In the genomic region with DNA sequence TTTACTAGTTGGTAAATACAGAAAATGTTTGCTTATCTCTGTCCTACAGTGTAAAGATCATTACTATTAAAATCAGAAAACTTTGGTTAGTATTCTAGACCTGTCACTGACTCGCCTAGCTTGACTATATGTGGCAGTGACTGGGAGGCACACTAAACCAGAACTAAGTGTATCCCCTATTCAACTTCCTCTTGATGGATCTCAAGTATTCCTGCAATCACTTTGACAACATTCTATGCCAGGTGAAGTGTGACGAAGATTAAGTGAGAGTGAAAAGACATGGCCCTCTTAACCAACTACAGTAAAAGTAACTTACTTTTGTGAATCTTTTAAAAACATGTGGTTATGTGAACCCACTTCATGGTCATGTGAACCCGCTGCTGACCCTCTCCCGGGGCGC, we compare ENCODE assay signal across 25 cellular contexts.
"Had no signal": no experiment of that assay in that cellular context is flagged by ENCODE, and none has a peak within 500 bp of the region (broad histone marks: within the 10 kb centered on the region; RNA-seq: fewer than 3 reads in every experiment).

No MANE protein-coding gene starts in this region.

- H3K27ac Mint-ChIP-seq: activated B cell treated with CpG ODN at 0.5 μM for 24 hours; activated CD4-positive, alpha-beta memory T cell treated with anti-CD3 and anti-CD28 coated beads, Interleukin-2, amount 10 ng/mL, durations not matched to agents 7 days and 5 days; activated CD4-positive, alpha-beta T cell treated with anti-CD3 and anti-CD28 coated beads, Interleukin-2, amount 10 ng/mL, durations not matched to agents 7 days and 5 days; activated naive CD8-positive, alpha-beta T cell treated with anti-CD3 and anti-CD28 coated beads, Interleukin-2, amount 10 ng/mL, durations not matched to agents 7 days and 5 days; activated T-cell treated with anti-CD3 and anti-CD28 coated beads, Interleukin-2, amount 50 U/mL, for 72 hours; activated T-helper 2 cell treated with anti-CD3 and anti-CD28 coated beads, Interferon-gamma antibody, Interleukin-2, Interleukin-4, amounts not matched to agents 10 μg/mL and 5 μg/mL and 100 μg/mL, durations not matched to agents 14 hours and 24 hours and 36 hours had no signal

- H3K36me3 ChIP-seq: SJCRH30 had no signal

- H3K4me1 ChIP-seq: SJCRH30 had no signal

- ATAC-seq: activated T-cell treated with anti-CD3 and anti-CD28 coated beads, Interleukin-2, amount 50 U/mL, for 72 hours; K562; Panc1; Right ventricle myocardium inferior had no signal

- H3K27me3 ChIP-seq: SJCRH30 had no signal

- H3K36me3 Mint-ChIP-seq: activated naive CD8-positive, alpha-beta T cell treated with anti-CD3 and anti-CD28 coated beads, Interleukin-2, amount 10 ng/mL, durations not matched to agents 7 days and 5 days had no signal

- H3K4me3 ChIP-seq: K562, SJCRH30 had no signal

- H3K4me1 Mint-ChIP-seq: activated B cell treated with CpG ODN at 0.5 μM for 24 hours; activated CD4-positive, alpha-beta memory T cell treated with anti-CD3 and anti-CD28 coated beads, Interleukin-2, amount 10 ng/mL, durations not matched to agents 7 days and 5 days; activated CD4-positive, alpha-beta T cell treated with anti-CD3 and anti-CD28 coated beads, Interleukin-2, amount 10 ng/mL, durations not matched to agents 7 days and 5 days; activated naive CD8-positive, alpha-beta T cell treated with anti-CD3 and anti-CD28 coated beads, Interleukin-2, amount 10 ng/mL, durations not matched to agents 7 days and 5 days had no signal

- H3K27me3 Mint-ChIP-seq: activated B cell treated with CpG ODN at 0.5 μM for 24 hours; activated CD4-positive, alpha-beta memory T cell treated with anti-CD3 and anti-CD28 coated beads, Interleukin-2, amount 10 ng/mL, durations not matched to agents 7 days and 5 days; activated CD4-positive, alpha-beta T cell treated with anti-CD3 and anti-CD28 coated beads, Interleukin-2, amount 10 ng/mL, durations not matched to agents 7 days and 5 days; activated naive CD8-positive, alpha-beta T cell treated with anti-CD3 and anti-CD28 coated beads, Interleukin-2, amount 10 ng/mL, durations not matched to agents 7 days and 5 days had no signal

- DNase-seq: activated B cell treated with CpG ODN at 0.5 μM for 24 hours; activated CD4-positive, alpha-beta memory T cell treated with anti-CD3 and anti-CD28 coated beads, Interleukin-2, amount 10 ng/mL, durations not matched to agents 7 days and 5 days; activated CD4-positive, alpha-beta T cell treated with anti-CD3 and anti-CD28 coated beads, Interleukin-2, amount 10 ng/mL, durations not matched to agents 7 days and 5 days; activated CD8-positive, alpha-beta memory T cell treated with anti-CD3 and anti-CD28 coated beads, Interleukin-2, amount 50 U/mL, for 4 hours; activated naive CD4-positive, alpha-beta T cell treated with anti-CD3 and anti-CD28 coated beads, Interleukin-2, amount 50 U/mL, for 16 hours; activated naive CD8-positive, alpha-beta T cell treated with anti-CD3 and anti-CD28 coated beads, Interleukin-2, amount 10 ng/mL, durations not matched to agents 7 days and 5 days; activated T-cell treated with anti-CD3 and anti-CD28 coated beads, Interleukin-2, amount 50 U/mL, for 72 hours; aorta; central memory CD4-positive, alpha-beta T cell; Karpas-422; NCI-H146; NCI-H187 treated with DMSO at 0.1 percent for 48 hours; NCI-H345; NCI-H510A; NCI-H526 treated with DMSO at 0.1 percent for 48 hours; NK-92 treated with Interleukin-12 subunit alpha and Interleukin-12 subunit beta, amount 100 ng/mL, for 24 hours; OCI-M1; RPMI8226; T-helper 2 cell; T1000 had no signal

- H3K4me3 Mint-ChIP-seq: activated B cell treated with CpG ODN at 0.5 μM for 24 hours; activated CD4-positive, alpha-beta memory T cell treated with anti-CD3 and anti-CD28 coated beads, Interleukin-2, amount 10 ng/mL, durations not matched to agents 7 days and 5 days; activated CD4-positive, alpha-beta T cell treated with anti-CD3 and anti-CD28 coated beads, Interleukin-2, amount 10 ng/mL, durations not matched to agents 7 days and 5 days; activated naive CD8-positive, alpha-beta T cell treated with anti-CD3 and anti-CD28 coated beads, Interleukin-2, amount 10 ng/mL, durations not matched to agents 7 days and 5 days; activated T-cell treated with anti-CD3 and anti-CD28 coated beads, Interleukin-2, amount 50 U/mL, for 72 hours had no signal

- H3K27ac ChIP-seq: SJCRH30 had no signal
